In the genomic region with DNA sequence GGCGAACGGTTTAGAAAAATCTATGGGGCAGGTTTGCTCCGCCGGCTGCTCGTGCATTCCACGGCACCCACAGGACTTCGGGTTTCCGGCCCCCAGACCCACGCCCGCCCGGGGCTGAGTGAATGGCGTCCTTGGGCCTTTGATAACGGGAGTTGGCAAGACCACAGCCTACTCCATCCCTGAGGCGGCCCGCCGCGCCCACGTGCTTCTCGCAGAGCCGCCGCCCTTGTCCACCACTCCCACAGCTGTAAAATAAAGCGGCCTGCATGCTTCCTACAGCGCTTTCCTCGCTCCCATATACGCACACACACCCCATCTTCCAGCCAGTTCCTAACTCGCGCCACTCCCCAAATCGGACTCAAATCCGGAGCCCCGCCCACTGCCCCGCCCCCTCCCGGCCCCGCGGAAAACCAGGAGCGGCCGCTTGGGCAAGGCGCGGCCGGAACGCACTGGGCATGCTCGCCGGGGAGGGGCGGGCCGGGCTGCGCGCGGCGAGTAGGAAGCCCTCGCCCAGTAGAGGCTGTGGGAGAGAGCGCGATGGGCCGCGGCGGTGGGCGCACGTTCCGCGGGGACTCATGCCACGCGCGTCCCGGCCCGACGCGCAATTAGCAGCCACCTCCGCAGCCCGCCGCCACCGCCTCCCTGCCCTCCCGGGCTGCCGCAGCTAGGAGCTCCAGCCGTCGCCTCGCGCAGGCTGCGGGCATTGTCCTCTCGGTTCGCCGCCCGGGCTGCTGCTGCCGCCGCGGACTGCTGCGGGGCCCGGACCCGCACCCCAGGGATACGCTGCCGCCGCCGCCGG, we compare ENCODE assay signal across 8 cellular contexts. TPM values are rescaled to one million over a fixed set of nuclear protein-coding genes. Genes with fewer than 3 reads are reported as not detected.
DNase-seq lines count a peak whose midpoint lies in the region; ATAC-seq and TF ChIP-seq lines count a peak whose summit lies in the region.

A gene (plus strand): TSS at position 513 of the 799 bp plus-strand sequence. CDS start 468 bp downstream, outside the sequence.

- peaks cover 21 to 48% (median 36%) of the 10 kb centered on the region in 4 donors for H3K4me1 Mint-ChIP-seq in CD4-positive, CD25-positive, alpha-beta regulatory T cell
- peaks cover 26% of the 10 kb centered on the region for H3K4me1 Mint-ChIP-seq in endodermal cell

- WGBS in endodermal cell (ENCODE audit: insufficient coverage in 1 of 2, insufficient read length in 1 of 2), 2 experiments: 0% methylated on average over 32 to 91 of the region's 91 CpGs
- WGBS in mesodermal cell (ENCODE audit: insufficient coverage in 2 of 2), 2 experiments: 0% methylated on average over 37 to 69 of the region's 91 CpGs

- peaks cover 2% of the 10 kb centered on the region for H3K36me3 ChIP-seq in CD4-positive, CD25-positive, alpha-beta regulatory T cell (ENCODE audit: control insufficient read depth, insufficient read depth, low read length)
- H3K36me3 ChIP-seq in endodermal cell (ENCODE audit: control insufficient read depth, insufficient read depth, low read length) (peaks cover 5% of the 10 kb centered on the region), mesodermal cell (ENCODE audit: control insufficient read depth, insufficient read depth, low read length) (peaks cover 19% of the 10 kb centered on the region)

- H3K9ac ChIP-seq in endodermal cell (ENCODE audit: extremely low read depth, low read length, poor library complexity, severe bottlenecking): peak within 1 kb of the TSS; percentile 87

- H3K36me3 Mint-ChIP-seq in CD4-positive, CD25-positive, alpha-beta regulatory T cell: peaks cover 5% of the 10 kb centered on the region
- peaks cover 12% of the 10 kb centered on the region for H3K36me3 Mint-ChIP-seq in endodermal cell (ENCODE audit: low read depth)

- ATAC-seq in CD4-positive, CD25-positive, alpha-beta regulatory T cell (ENCODE audit: low read depth in 2 of 2): peak; percentile 55
- peak; percentile 43 for ATAC-seq in GM19438 (IDR thresholded peaks at IDR 0.05; ENCODE audit: low read depth, unreplicated experiment)
- ATAC-seq in HG03571 (IDR thresholded peaks at IDR 0.05; ENCODE audit: unreplicated experiment): peak; percentile 46

- H3K9me3 Mint-ChIP-seq in CD4-positive, CD25-positive, alpha-beta regulatory T cell: peaks cover 0 to 1% (median 0%) of the 10 kb centered on the region in 7 donors
- no peaks in the 10 kb centered on the region for H3K9me3 Mint-ChIP-seq in endodermal cell

- H3K4me3 ChIP-seq in CD4-positive, CD25-positive, alpha-beta regulatory T cell (ENCODE audit: low read depth, low read length): peak within 1 kb of the TSS; percentile 97
- H3K4me3 ChIP-seq in endodermal cell (ENCODE audit: low read length) (peak within 1 kb of the TSS; percentile 95), mesodermal cell (ENCODE audit: extremely low read depth, insufficient read depth, low read length, poor library complexity, severe bottlenecking) (peak within 1 kb of the TSS; percentile 98)

- H3K9me3 ChIP-seq in CD4-positive, CD25-positive, alpha-beta regulatory T cell (ENCODE audit: control insufficient read depth in 2 of 2, low read length in 2 of 2): no peaks in the 10 kb centered on the region
- no peaks in the 10 kb centered on the region for H3K9me3 ChIP-seq in endodermal cell (ENCODE audit: control insufficient read depth, low read length)
- H3K9me3 ChIP-seq in mesodermal cell (ENCODE audit: control insufficient read depth, low read length): no peaks in the 10 kb centered on the region

- H3K4me1 ChIP-seq in CD4-positive, CD25-positive, alpha-beta regulatory T cell (ENCODE audit: control insufficient read depth, insufficient read depth, low read length, poor library complexity, severe bottlenecking): peaks cover 49% of the 10 kb centered on the region
- peaks cover 4% of the 10 kb centered on the region for H3K4me1 ChIP-seq in endodermal cell (ENCODE audit: control insufficient read depth, insufficient read depth, low read length)
- H3K4me1 ChIP-seq in mesodermal cell (ENCODE audit: control insufficient read depth, insufficient read depth, low read length, poor library complexity, severe bottlenecking): peaks cover 15% of the 10 kb centered on the region

- H3K27ac Mint-ChIP-seq in CD4-positive, CD25-positive, alpha-beta regulatory T cell: peak within 1 kb of the TSS; percentile 92 to 96 (median 94)
- peak within 1 kb of the TSS; percentile 96 for H3K27ac Mint-ChIP-seq in endodermal cell

- peak; percentile 86 to 96 (median 92) for DNase-seq in CD4-positive, CD25-positive, alpha-beta regulatory T cell
- DNase-seq in NOMO-1 treated with DMSO at 0.1 percent for 48 hours (lab: John Stamatoyannopoulos, UW; ENCODE audit: unreplicated experiment) (peak; percentile 96), endodermal cell (peak; percentile 100)
- DNase-seq in activated CD8-positive, alpha-beta memory T cell treated with anti-CD3 and anti-CD28 coated beads, Interleukin-2, amount 50 U/mL, for 1 hour (ENCODE audit: extremely low read depth): peak; percentile 83
- DNase-seq in stimulated activated CD8-positive, alpha-beta memory T cell treated with anti-CD3 and anti-CD28 coated beads, Interleukin-15, amount 100 ng/mL, for 24 hours (ENCODE audit: low read depth): peak; percentile 95

- H3K27me3 Mint-ChIP-seq in CD4-positive, CD25-positive, alpha-beta regulatory T cell: peaks cover 5% of the 10 kb centered on the region
- peaks cover 2% of the 10 kb centered on the region for H3K27me3 Mint-ChIP-seq in endodermal cell (ENCODE audit: insufficient read depth)

- peak within 1 kb of the TSS; percentile 76 for H3K27ac ChIP-seq in CD4-positive, CD25-positive, alpha-beta regulatory T cell (ENCODE audit: insufficient read depth, low read length, poor library complexity, severe bottlenecking)
- peak within 1 kb of the TSS; percentile 96 for H3K27ac ChIP-seq in endodermal cell (ENCODE audit: low read depth, low read length)
- peak within 1 kb of the TSS; percentile 97 for H3K27ac ChIP-seq in mesodermal cell (ENCODE audit: low read depth, low read length, severe bottlenecking)

- TF ChIP-seq CTCF in endodermal cell (conservative IDR thresholded peaks at IDR 0.05): no peak

- no peaks in the 10 kb centered on the region for H3K27me3 ChIP-seq in CD4-positive, CD25-positive, alpha-beta regulatory T cell (ENCODE audit: control insufficient read depth, insufficient read depth, low read length)
- H3K27me3 ChIP-seq in endodermal cell (ENCODE audit: control insufficient read depth, insufficient read depth, low read length, poor library complexity, severe bottlenecking): no peaks in the 10 kb centered on the region

- H3K4me3 Mint-ChIP-seq in CD4-positive, CD25-positive, alpha-beta regulatory T cell: peak within 1 kb of the TSS; percentile 94 to 100 (median 98)
- H3K4me3 Mint-ChIP-seq in endodermal cell: peak within 1 kb of the TSS; percentile 99

RNA-seq across cellular contexts. Expression of the gene that starts here (rescaled TPM):
- total RNA-seq in CD4-positive, CD25-positive, alpha-beta regulatory T cell: 19.9 TPM
- polyA plus RNA-seq in CD4-positive, CD25-positive, alpha-beta regulatory T cell: 10 to 100 TPM; 17.3 to 19.5 (median 18.2) TPM
- total RNA-seq in endodermal cell: 10 to 100 TPM; 24.7 to 27.3 TPM
- polyA plus RNA-seq in endodermal cell (2013, experiment 1 of 2): 12.1 TPM
- polyA plus RNA-seq in endodermal cell (2013, experiment 2 of 2): 12.1 TPM
- polyA plus RNA-seq in mesodermal cell (2013, experiment 1 of 2): 14.9 TPM
- polyA plus RNA-seq in mesodermal cell (2013, experiment 2 of 2): 14.5 TPM

Comparison
In these comparisons a context has a peak if more than half of its experiments do, and no peak if none do; other contexts are left out.
1. Peak in every context shown above with its lines: DNase-seq, ATAC-seq, H3K4me3 ChIP-seq and H3K27ac ChIP-seq.